In the genomic region with DNA sequence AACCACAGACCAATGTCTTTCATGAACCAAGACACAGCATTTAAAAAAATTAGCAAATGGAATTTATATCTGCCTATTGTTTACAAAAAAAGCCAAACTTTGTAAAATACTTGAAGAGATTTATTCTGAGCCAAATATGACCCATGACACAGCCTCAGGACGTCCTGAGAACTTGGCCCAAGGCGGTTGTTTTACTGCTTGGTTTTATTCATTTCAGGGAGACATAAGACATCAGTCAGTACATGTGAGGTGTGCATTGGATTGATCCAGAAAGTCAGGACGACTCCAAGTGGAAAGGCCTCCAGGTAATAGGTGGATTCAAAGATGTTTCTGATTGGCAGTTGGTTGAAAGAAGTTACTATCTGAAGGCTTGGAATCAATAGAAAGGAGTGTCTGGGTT, we compare ENCODE assay signal across 1 cellular context.
TF ChIP-seq lines count a peak whose summit lies in the region.

No MANE protein-coding gene starts in this region.

TF ChIP-seq in endothelial cell of umbilical vein, 7 proteins besides CTCF, POLR2A, EP300 and RAD21:
- TF ChIP-seq EZH2 (IDR thresholded peaks at IDR 0.05; ENCODE audit: borderline replicate concordance, low read depth, low read length, severe bottlenecking) (no peak), FOS (IDR thresholded peaks at IDR 0.05; ENCODE audit: borderline replicate concordance, insufficient read depth, low read length) (no peak), JUN (IDR thresholded peaks at IDR 0.05; ENCODE audit: borderline replicate concordance, insufficient read depth, insufficient read length, low read depth) (no peak), MYC (IDR thresholded peaks at IDR 0.05; ENCODE audit: low read depth, low read length) (no peak), POLR2AphosphoS5 (IDR thresholded peaks at IDR 0.05; ENCODE audit: insufficient read depth, low read depth, low read length) (no peak), GATA2 (IDR thresholded peaks at IDR 0.05; ENCODE audit: insufficient read depth, insufficient read length, low read depth, low read length) (no peak)
- TF ChIP-seq, protein P1, sequence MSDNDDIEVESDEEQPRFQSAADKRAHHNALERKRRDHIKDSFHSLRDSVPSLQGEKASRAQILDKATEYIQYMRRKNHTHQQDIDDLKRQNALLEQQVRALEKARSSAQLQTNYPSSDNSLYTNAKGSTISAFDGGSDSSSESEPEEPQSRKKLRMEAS (IDR thresholded peaks at IDR 0.05; ENCODE audit: insufficient read depth, insufficient read length): no peak
